Comparison of ENCODE assay signal across 2 cellular contexts in the genomic region with DNA sequence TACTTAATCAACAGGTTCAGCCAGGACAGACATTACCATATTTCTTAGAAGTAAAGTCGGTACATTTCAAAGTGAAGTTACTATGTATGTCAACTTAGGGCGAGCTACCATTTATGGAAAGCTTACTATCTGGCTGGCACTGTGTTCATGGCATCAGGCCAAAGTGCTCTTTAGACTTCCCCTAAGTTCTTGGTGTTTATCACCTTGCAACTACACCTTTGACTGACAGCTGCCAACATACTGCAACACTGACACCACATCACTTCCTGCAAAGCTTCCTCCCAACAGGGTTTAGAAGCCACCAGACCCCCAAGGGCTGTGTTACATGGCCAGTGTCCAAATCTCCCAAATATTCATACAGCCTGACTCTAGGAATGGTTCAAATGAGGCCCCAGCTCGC.
TF ChIP-seq lines count a peak whose summit lies in the region.

No MANE protein-coding gene starts in this region.

TF ChIP-seq in SK-N-SH, 30 proteins besides CTCF, POLR2A, EP300 and RAD21 (continued from another document):
- TF ChIP-seq, protein P1, sequence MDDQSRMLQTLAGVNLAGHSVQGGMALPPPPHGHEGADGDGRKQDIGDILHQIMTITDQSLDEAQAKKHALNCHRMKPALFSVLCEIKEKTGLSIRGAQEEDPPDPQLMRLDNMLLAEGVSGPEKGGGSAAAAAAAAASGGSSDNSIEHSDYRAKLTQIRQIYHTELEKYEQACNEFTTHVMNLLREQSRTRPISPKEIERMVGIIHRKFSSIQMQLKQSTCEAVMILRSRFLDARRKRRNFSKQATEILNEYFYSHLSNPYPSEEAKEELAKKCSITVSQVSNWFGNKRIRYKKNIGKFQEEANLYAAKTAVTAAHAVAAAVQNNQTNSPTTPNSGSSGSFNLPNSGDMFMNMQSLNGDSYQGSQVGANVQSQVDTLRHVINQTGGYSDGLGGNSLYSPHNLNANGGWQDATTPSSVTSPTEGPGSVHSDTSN (IDR thresholded peaks at IDR 0.05), result no peak
- TF ChIP-seq POLR2AphosphoS5 (IDR thresholded peaks at IDR 0.05; ENCODE audit: low read depth, low read length) (no peak), GABPA (IDR thresholded peaks at IDR 0.05; ENCODE audit: low read depth) (no peak), SIN3A (IDR thresholded peaks at IDR 0.05; ENCODE audit: borderline replicate concordance, low read depth, low read length) (no peak), TCF12 (IDR thresholded peaks at IDR 0.05) (no peak), NFIC (IDR thresholded peaks at IDR 0.05; ENCODE audit: borderline replicate concordance) (no peak), FOSL2 (IDR thresholded peaks at IDR 0.05; ENCODE audit: borderline replicate concordance, low read depth) (no peak), MXI1 (IDR thresholded peaks at IDR 0.05; ENCODE audit: low read depth, low read length) (no peak), SMC3 (IDR thresholded peaks at IDR 0.05; ENCODE audit: low read depth, low read length) (no peak), JUND (IDR thresholded peaks at IDR 0.05) (no peak), ZBTB33 (IDR thresholded peaks at IDR 0.05; ENCODE audit: borderline replicate concordance, low read depth) (no peak)

TF ChIP-seq in SK-N-SH treated with all-trans-retinoic acid at 6 μM for 48 hours, 23 proteins besides CTCF, POLR2A, EP300 and RAD21 (continued from another document):
- TF ChIP-seq OSR1 (CRISPR knock-in tag; IDR thresholded peaks at IDR 0.05), result no peak
- TF ChIP-seq ZNF565 (CRISPR knock-in tag; conservative IDR thresholded peaks at IDR 0.05; ENCODE audit: low read depth), result no peak
- TF ChIP-seq GLIS3 (CRISPR knock-in tag; IDR thresholded peaks at IDR 0.05), result no peak
- no peak for TF ChIP-seq PPARA (CRISPR knock-in tag; IDR thresholded peaks at IDR 0.05; ENCODE audit: borderline replicate concordance)
- no peak for TF ChIP-seq TCF4 (CRISPR knock-in tag; IDR thresholded peaks at IDR 0.05; ENCODE audit: borderline replicate concordance)
- TF ChIP-seq BACH2 (CRISPR knock-in tag; IDR thresholded peaks at IDR 0.05; ENCODE audit: borderline replicate concordance), result no peak
- TF ChIP-seq ESRRG (CRISPR knock-in tag; IDR thresholded peaks at IDR 0.05), result no peak
- TF ChIP-seq, protein P2, sequence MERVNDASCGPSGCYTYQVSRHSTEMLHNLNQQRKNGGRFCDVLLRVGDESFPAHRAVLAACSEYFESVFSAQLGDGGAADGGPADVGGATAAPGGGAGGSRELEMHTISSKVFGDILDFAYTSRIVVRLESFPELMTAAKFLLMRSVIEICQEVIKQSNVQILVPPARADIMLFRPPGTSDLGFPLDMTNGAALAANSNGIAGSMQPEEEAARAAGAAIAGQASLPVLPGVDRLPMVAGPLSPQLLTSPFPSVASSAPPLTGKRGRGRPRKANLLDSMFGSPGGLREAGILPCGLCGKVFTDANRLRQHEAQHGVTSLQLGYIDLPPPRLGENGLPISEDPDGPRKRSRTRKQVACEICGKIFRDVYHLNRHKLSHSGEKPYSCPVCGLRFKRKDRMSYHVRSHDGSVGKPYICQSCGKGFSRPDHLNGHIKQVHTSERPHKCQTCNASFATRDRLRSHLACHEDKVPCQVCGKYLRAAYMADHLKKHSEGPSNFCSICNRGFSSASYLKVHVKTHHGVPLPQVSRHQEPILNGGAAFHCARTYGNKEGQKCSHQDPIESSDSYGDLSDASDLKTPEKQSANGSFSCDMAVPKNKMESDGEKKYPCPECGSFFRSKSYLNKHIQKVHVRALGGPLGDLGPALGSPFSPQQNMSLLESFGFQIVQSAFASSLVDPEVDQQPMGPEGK (CRISPR knock-in tag; IDR thresholded peaks at IDR 0.05; ENCODE audit: borderline replicate concordance), result no peak
- TF ChIP-seq CREB5 (CRISPR knock-in tag; IDR thresholded peaks at IDR 0.05; ENCODE audit: low read depth), result no peak
- no peak for TF ChIP-seq ZFP30 (CRISPR knock-in tag; IDR thresholded peaks at IDR 0.05)
- no peak for TF ChIP-seq CSDC2 (CRISPR knock-in tag; IDR thresholded peaks at IDR 0.05)
